In the genomic region with DNA sequence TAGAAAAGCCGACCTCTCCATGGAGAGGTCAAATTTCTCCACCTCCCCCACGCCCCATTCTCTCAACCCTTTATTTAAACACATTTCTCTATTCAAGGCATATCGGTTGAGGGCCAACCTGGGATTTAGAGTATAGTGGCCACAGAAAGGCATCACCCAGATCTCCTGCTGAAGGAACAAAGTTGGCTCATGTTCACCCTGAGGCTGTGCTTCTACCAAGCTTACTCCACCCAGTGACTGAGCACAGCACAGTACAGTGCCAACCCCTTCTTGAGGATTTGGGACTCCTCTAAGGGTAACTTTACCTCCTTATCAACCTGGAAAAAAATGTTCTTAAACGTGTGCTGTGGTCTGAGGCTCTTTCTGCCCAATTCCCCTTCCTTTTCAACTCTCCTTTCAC, we compare ENCODE assay signal across 24 cellular contexts.
"Had no signal": no experiment of that assay in that cellular context is flagged by ENCODE, and none has a peak within 500 bp of the region (broad histone marks: within the 10 kb centered on the region; RNA-seq: fewer than 3 reads in every experiment).

No MANE protein-coding gene starts in this region.

- DNase-seq: hippocampal formation; kidney; left colon; left lung; lower lobe of right lung; mammary epithelial cell; mesenchymal stem cell; naive B cell; natural killer cell; nephron progenitor cell; ovary; stimulated activated CD4-positive, alpha-beta T cell treated with anti-CD3 and anti-CD28 coated beads, Interleukin-12 subunit alpha, Interleukin-12 subunit beta, amount 100 ng/mL, for 4 hours; stimulated activated CD4-positive, alpha-beta T cell treated with anti-CD3 and anti-CD28 coated beads, Interleukin-15, amount 100 ng/mL, for 24 hours; stimulated activated CD4-positive, alpha-beta T cell treated with anti-CD3 and anti-CD28 coated beads, Interleukin-2, amount 100 ng/mL, for 24 hours; stimulated activated CD4-positive, alpha-beta T cell treated with anti-CD3 and anti-CD28 coated beads, Interleukin-4, amount 100 ng/mL, for 1 hour; stimulated activated naive B cell treated with anti-CD40 and anti-IgM and Interleukin-4, amounts not matched to agents 10 μg/mL and 1 μg/mL and 100 μg/mL, for 72 hours; stimulated activated naive CD8-positive, alpha-beta T cell treated with anti-CD3 and anti-CD28 coated beads, Interleukin-15, Interleukin-2, amounts not matched to agents 100 U/mL and 50 U/mL, for 24 hours; stomach; testis; thyroid gland; transverse colon; upper lobe of right lung had no signal

- H3K27ac ChIP-seq: left lung, lower lobe of right lung, ovary, right atrium auricular region, skin epidermis, stomach, testis, thyroid gland, transverse colon, upper lobe of right lung had no signal

- H3K4me3 ChIP-seq: left lung, lower lobe of right lung, ovary, right atrium auricular region, skin epidermis, stomach, testis, thyroid gland, transverse colon, upper lobe of right lung had no signal
